In genomic region chr4:125787707-125788106, GRCh38 we compare ENCODE assay signal across 16 cellular contexts.
A peak's percentile ranks its signal among the peaks of the same experiment; 100 is the strongest.
DNase-seq lines count a peak whose midpoint lies in the region; ATAC-seq and TF ChIP-seq lines count a peak whose summit lies in the region.
"Had no signal": no experiment of that assay in that cellular context is flagged by ENCODE, and none has a peak within 500 bp of the region (broad histone marks: within the 10 kb centered on the region; RNA-seq: fewer than 3 reads in every experiment).

No MANE protein-coding gene starts in this region.

- H3K36me3 ChIP-seq in SK-N-SH (replicated peaks in 1 of 2; ENCODE audit: control insufficient read depth in 1 of 2, insufficient read depth in 2 of 2, low read length in 1 of 2) (no peaks in the 10 kb centered on the region), osteoblast (ENCODE audit: insufficient read depth, low read length) (no peaks in the 10 kb centered on the region)

- no peak overlapping the region for H3K9ac ChIP-seq in SK-N-SH
- H3K9ac ChIP-seq: KMS-11 had no signal

- no peaks in the 10 kb centered on the region for H3K9me2 ChIP-seq in SK-N-SH

- DNase-seq in SK-N-SH, result no peak
- no peak for DNase-seq in HFFc6
- DNase-seq in chondrocyte (ENCODE audit: low spot score), result no peak
- DNase-seq in osteoblast (ENCODE audit: insufficient read length, low spot score, missing footprints), result no peak
- DNase-seq in RPMI8226, result no peak
- no peak for DNase-seq in NAMALWA (ENCODE audit: low spot score)
- DNase-seq: DMS79 treated with DMSO at 0.1 percent for 48 hours, NCI-H1105, NCI-H187, NCI-H2107, NCI-H510A treated with DMSO at 0.1 percent for 48 hours, NCI-H82, PC-3 had no signal

- H3K27ac ChIP-seq in SK-N-SH (ENCODE audit: low read depth in 2 of 2, low read length in 1 of 2) (no peak overlapping the region), osteoblast (ENCODE audit: low read depth, low read length) (no peak overlapping the region)
- H3K27ac ChIP-seq: KMS-11 had no signal

- H3K4me2 ChIP-seq in SK-N-SH (no peak overlapping the region), osteoblast (ENCODE audit: insufficient read depth, low read length) (no peak overlapping the region)
- H3K4me2 ChIP-seq: KMS-11 had no signal

- H2AFZ ChIP-seq in SK-N-SH (ENCODE audit: low read depth) (no peak overlapping the region), osteoblast (ENCODE audit: low read length) (no peak overlapping the region)

- H3K9me3 Mint-ChIP-seq in HFFc6 (no peaks in the 10 kb centered on the region), chondrocyte (ENCODE audit: low read depth) (no peaks in the 10 kb centered on the region)
- H3K9me3 Mint-ChIP-seq: CD14-positive monocyte had no signal

- CTCF ChIA-PET in SK-N-SH (lab: Yijun Ruan, JAX), result no interaction called here

- peak; percentile 48 for TF ChIP-seq CTCF in SK-N-SH (IDR thresholded peaks at IDR 0.05)
- peak; percentile 58 for TF ChIP-seq CTCF in HFFc6 (IDR thresholded peaks at IDR 0.05)
- TF ChIP-seq CTCF in chondrocyte (IDR thresholded peaks at IDR 0.05), result peak; percentile 62
- no peak for TF ChIP-seq CTCF in osteoblast (IDR thresholded peaks at IDR 0.05; ENCODE audit: extremely low read depth, low read depth, low read length)

- H3K4me1 ChIP-seq in SK-N-SH (ENCODE audit: control insufficient read depth in 1 of 2, insufficient read depth in 2 of 2, low read depth in 1 of 2, low read length in 1 of 2) (peaks cover 0 to 3% of the 10 kb centered on the region in 2 experiments; a peak in 1 of 4 replicates), osteoblast (ENCODE audit: insufficient read depth, low read length) (no peaks in the 10 kb centered on the region)

- H3K4me3 ChIP-seq in SK-N-SH (ENCODE audit: low read depth in 2 of 2, low read length in 1 of 2) (no peak overlapping the region), osteoblast (ENCODE audit: insufficient read depth, low read length) (no peak overlapping the region)

- H3K4me3 Mint-ChIP-seq in HFFc6 (no peak overlapping the region), chondrocyte (ENCODE audit: unreplicated experiment) (no peak overlapping the region)
- H3K4me3 Mint-ChIP-seq: CD14-positive monocyte had no signal

- H3K27me3 ChIP-seq in SK-N-SH (ENCODE audit: insufficient read depth), result no peaks in the 10 kb centered on the region
- H3K27me3 ChIP-seq in osteoblast (ENCODE audit: insufficient read depth, low read length), result no peaks in the 10 kb centered on the region

- no peaks in the 10 kb centered on the region for H3K79me2 ChIP-seq in SK-N-SH (ENCODE audit: insufficient read depth)
- no peaks in the 10 kb centered on the region for H3K79me2 ChIP-seq in osteoblast (ENCODE audit: insufficient read depth, low read length)

- H3K4me1 Mint-ChIP-seq in HFFc6 (ENCODE audit: low read depth) (no peaks in the 10 kb centered on the region), chondrocyte (ENCODE audit: low read depth) (peaks cover 10% of the 10 kb centered on the region)
- H3K4me1 Mint-ChIP-seq: CD14-positive monocyte had no signal

- H3K36me3 Mint-ChIP-seq in HFFc6 (ENCODE audit: low read depth) (no peaks in the 10 kb centered on the region), chondrocyte (ENCODE audit: low read depth) (no peaks in the 10 kb centered on the region)
- H3K36me3 Mint-ChIP-seq: CD14-positive monocyte had no signal

- H3K27me3 Mint-ChIP-seq in HFFc6 (ENCODE audit: insufficient read depth), result no peaks in the 10 kb centered on the region
- peaks cover 2% of the 10 kb centered on the region for H3K27me3 Mint-ChIP-seq in chondrocyte (ENCODE audit: low read depth)

- H3K9me3 ChIP-seq in SK-N-SH, result no peaks in the 10 kb centered on the region
- H3K9me3 ChIP-seq in osteoblast (ENCODE audit: low read depth, low read length), result no peaks in the 10 kb centered on the region

- H4K20me1 ChIP-seq in SK-N-SH (ENCODE audit: insufficient read depth), result no peaks in the 10 kb centered on the region
- H4K20me1 ChIP-seq in osteoblast (ENCODE audit: insufficient read depth, low read length), result no peaks in the 10 kb centered on the region

- no peaks in the 10 kb centered on the region for H3F3A ChIP-seq in SK-N-SH (replicated peaks; ENCODE audit: insufficient read depth)

- TF ChIP-seq EP300 in SK-N-SH (IDR thresholded peaks at IDR 0.05; ENCODE audit: borderline replicate concordance in 1 of 2, low read depth in 1 of 2, low read length in 1 of 2), result no peak

- peak; percentile 52 for TF ChIP-seq RAD21 in SK-N-SH (IDR thresholded peaks at IDR 0.05; ENCODE audit: low read length)

- ATAC-seq in SK-N-SH treated with all-trans-retinoic acid at 6 μM for 48 hours, result no peak
- ATAC-seq: PC-3 had no signal

- POLR2A ChIA-PET in SK-N-SH (lab: Yijun Ruan, JAX), result no interaction called here

- H3K27ac Mint-ChIP-seq in HFFc6 (no peak overlapping the region), chondrocyte (ENCODE audit: unreplicated experiment) (no peak overlapping the region)
- H3K27ac Mint-ChIP-seq: CD14-positive monocyte had no signal

TF ChIP-seq in SK-N-SH, 30 proteins besides CTCF, POLR2A, EP300 and RAD21:
- no peak for TF ChIP-seq PBX3 (IDR thresholded peaks at IDR 0.05)
- no peak for TF ChIP-seq IRF3 (IDR thresholded peaks at IDR 0.05; ENCODE audit: low read depth, low read length)
- TF ChIP-seq MAX (IDR thresholded peaks at IDR 0.05; ENCODE audit: low read depth), result no peak
- no peak for TF ChIP-seq MEF2A (IDR thresholded peaks at IDR 0.05; ENCODE audit: borderline replicate concordance, low read depth)
- TF ChIP-seq SMC3 (IDR thresholded peaks at IDR 0.05; ENCODE audit: low read depth, low read length), result 0 out of 2 replicates have a peak, but pooled peaks have one; percentile 20
- TF ChIP-seq NFIC (IDR thresholded peaks at IDR 0.05; ENCODE audit: borderline replicate concordance), result no peak
- TF ChIP-seq RXRA (IDR thresholded peaks at IDR 0.05; ENCODE audit: borderline replicate concordance, low read depth), result no peak
- no peak for TF ChIP-seq GABPA (IDR thresholded peaks at IDR 0.05; ENCODE audit: low read depth)

TF ChIP-seq in SK-N-SH treated with all-trans-retinoic acid at 6 μM for 48 hours, 23 proteins besides CTCF, POLR2A, EP300 and RAD21:
- no peak for TF ChIP-seq BACH2 (CRISPR knock-in tag; IDR thresholded peaks at IDR 0.05; ENCODE audit: borderline replicate concordance)
- no peak for TF ChIP-seq SNAI2 (CRISPR knock-in tag; IDR thresholded peaks at IDR 0.05)
- TF ChIP-seq TSHZ2 (CRISPR knock-in tag; IDR thresholded peaks at IDR 0.05), result no peak
- TF ChIP-seq POU6F1 (CRISPR knock-in tag; IDR thresholded peaks at IDR 0.05; ENCODE audit: borderline replicate concordance, low read depth), result no peak
- no peak for TF ChIP-seq PPARA (CRISPR knock-in tag; IDR thresholded peaks at IDR 0.05; ENCODE audit: borderline replicate concordance)
- TF ChIP-seq TCF4 (CRISPR knock-in tag; IDR thresholded peaks at IDR 0.05; ENCODE audit: borderline replicate concordance), result no peak
- TF ChIP-seq CSRNP3 (CRISPR knock-in tag; IDR thresholded peaks at IDR 0.05), result no peak
- no peak for TF ChIP-seq CSDC2 (CRISPR knock-in tag; IDR thresholded peaks at IDR 0.05)
- TF ChIP-seq RARB (CRISPR knock-in tag; IDR thresholded peaks at IDR 0.05), result no peak
- TF ChIP-seq ZFP3 (CRISPR knock-in tag; IDR thresholded peaks at IDR 0.05), result no peak
- TF ChIP-seq ISL1 (CRISPR knock-in tag; IDR thresholded peaks at IDR 0.05), result no peak
